8 cellular contexts compared by ENCODE assay signal in genomic region chr5:139711067-139711851, GRCh38.
DNase-seq lines count a peak whose midpoint lies in the region; ATAC-seq and TF ChIP-seq lines count a peak whose summit lies in the region.

No MANE protein-coding gene starts in this region.

- H3K27me3 Mint-ChIP-seq in activated CD8-positive, alpha-beta T cell treated with anti-CD3 and anti-CD28 coated beads, Interleukin-2, amount 10 ng/mL, durations not matched to agents 7 days and 5 days (ENCODE audit: low read depth) = peaks cover 15% of the 10 kb centered on the region
- peaks cover 8% of the 10 kb centered on the region for H3K27me3 Mint-ChIP-seq in endodermal cell (ENCODE audit: insufficient read depth)

- no peaks in the 10 kb centered on the region for H3K9me3 Mint-ChIP-seq in activated CD8-positive, alpha-beta T cell treated with anti-CD3 and anti-CD28 coated beads, Interleukin-2, amount 10 ng/mL, durations not matched to agents 7 days and 5 days (ENCODE audit: insufficient read depth)
- no peaks in the 10 kb centered on the region for H3K9me3 Mint-ChIP-seq in endodermal cell

- peak overlapping the region; percentile 64 for H3K4me3 Mint-ChIP-seq in activated CD8-positive, alpha-beta T cell treated with anti-CD3 and anti-CD28 coated beads, Interleukin-2, amount 10 ng/mL, durations not matched to agents 7 days and 5 days
- H3K4me3 Mint-ChIP-seq in endodermal cell = peak overlapping the region; percentile 58

- ATAC-seq in GM21381 (IDR thresholded peaks at IDR 0.05; ENCODE audit: unreplicated experiment) (peak; percentile 53), mucosa of descending colon (peak; percentile 44), GM18519 (IDR thresholded peaks at IDR 0.05; ENCODE audit: low FRiP score, unreplicated experiment) (no peak)
- ATAC-seq in activated CD8-positive, alpha-beta T cell treated with anti-CD3 and anti-CD28 coated beads, Interleukin-2, amount 10 ng/mL, durations not matched to agents 7 days and 5 days = peak; percentile 66

- no peaks in the 10 kb centered on the region for H3K36me3 Mint-ChIP-seq in activated CD8-positive, alpha-beta T cell treated with anti-CD3 and anti-CD28 coated beads, Interleukin-2, amount 10 ng/mL, durations not matched to agents 7 days and 5 days (ENCODE audit: low read depth)
- H3K36me3 Mint-ChIP-seq in endodermal cell (ENCODE audit: low read depth) = no peaks in the 10 kb centered on the region

- peak overlapping the region; percentile 96 for H3K27ac ChIP-seq in endodermal cell (ENCODE audit: low read depth, low read length)

- POLR2A ChIA-PET in activated CD8-positive, alpha-beta T cell treated with anti-CD3 and anti-CD28 coated beads, Interleukin-2, amount 10 ng/mL, durations not matched to agents 7 days and 5 days (lab: Charles Lee) = interaction anchor here (1.0 to 1.6 kb wide), 4 partner anchors 11 to 151 kb away, joined by 3 to 5 read pairs (median 4); no protein-coding TSS in a partner anchor

- CTCF ChIA-PET in activated CD8-positive, alpha-beta T cell treated with anti-CD3 and anti-CD28 coated beads, Interleukin-2, amount 10 ng/mL, durations not matched to agents 7 days and 5 days (lab: Charles Lee) = interaction anchor here (0.6 to 4.7 kb wide), 14 partner anchors 10 to 192 kb away, joined by 3 to 43 read pairs (median 5); no protein-coding TSS in a partner anchor

- peak overlapping the region; percentile 63 for H3K9ac ChIP-seq in endodermal cell (ENCODE audit: extremely low read depth, low read length, poor library complexity, severe bottlenecking)

- H3K27ac Mint-ChIP-seq in activated CD8-positive, alpha-beta T cell treated with anti-CD3 and anti-CD28 coated beads, Interleukin-2, amount 10 ng/mL, durations not matched to agents 7 days and 5 days = no peak overlapping the region
- peak overlapping the region; percentile 88 for H3K27ac Mint-ChIP-seq in endodermal cell

- 0% methylated on average over 12 to 65 of the region's 65 CpGs for WGBS in endodermal cell (ENCODE audit: insufficient coverage in 1 of 2, insufficient read length in 1 of 2), 2 experiments

- H3K4me3 ChIP-seq in endodermal cell (ENCODE audit: low read length) (peak overlapping the region; percentile 69), mucosa of descending colon (no peak overlapping the region)

- DNase-seq in AG20443 (ENCODE audit: low spot score) (peak; percentile 78), NCI-H345 treated with DMSO at 0.1 percent for 48 hours (lab: John Stamatoyannopoulos, UW; ENCODE audit: unreplicated experiment) (peak; percentile 23), endodermal cell (peak; percentile 94), mucosa of descending colon (peak; percentile 40 to 67 (median 53))
- peak; percentile 69 for DNase-seq in activated CD8-positive, alpha-beta T cell treated with anti-CD3 and anti-CD28 coated beads, Interleukin-2, amount 10 ng/mL, durations not matched to agents 7 days and 5 days
- peak; percentile 23 to 64 (median 54) for DNase-seq in stimulated activated naive CD4-positive, alpha-beta T cell (lab: John Stamatoyannopoulos, UW)

- peaks cover 16% of the 10 kb centered on the region for H3K4me1 ChIP-seq in endodermal cell (ENCODE audit: control insufficient read depth, insufficient read depth, low read length)
- H3K4me1 ChIP-seq in mucosa of descending colon (ENCODE audit: low read depth) = peaks cover 32% of the 10 kb centered on the region

- intact Hi-C loops in mucosa of descending colon (cut with DNase I, micrococcal nuclease) = no loop called here

- peaks cover 16% of the 10 kb centered on the region for H3K27me3 ChIP-seq in endodermal cell (ENCODE audit: control insufficient read depth, insufficient read depth, low read length, poor library complexity, severe bottlenecking)

- H3K4me1 Mint-ChIP-seq in activated CD8-positive, alpha-beta T cell treated with anti-CD3 and anti-CD28 coated beads, Interleukin-2, amount 10 ng/mL, durations not matched to agents 7 days and 5 days (ENCODE audit: low read depth) = peaks cover 17% of the 10 kb centered on the region
- H3K4me1 Mint-ChIP-seq in endodermal cell = peaks cover 34% of the 10 kb centered on the region

- TF ChIP-seq CTCF in endodermal cell (conservative IDR thresholded peaks at IDR 0.05) (peak; percentile 64), mucosa of descending colon (IDR thresholded peaks at IDR 0.05) (no peak)

- H3K9me3 ChIP-seq in endodermal cell (ENCODE audit: control insufficient read depth, low read length) (no peaks in the 10 kb centered on the region), mucosa of descending colon (no peaks in the 10 kb centered on the region)

- no peaks in the 10 kb centered on the region for H3K36me3 ChIP-seq in endodermal cell (ENCODE audit: control insufficient read depth, insufficient read depth, low read length)
- H3K36me3 ChIP-seq in mucosa of descending colon (ENCODE audit: low read depth) = no peaks in the 10 kb centered on the region

Comparison
In these comparisons a context has a peak if more than half of its experiments do, and no peak if none do; other contexts are left out.
1. DNase-seq: peak in every context shown above with its lines; median percentile 94 in endodermal cell; 78 in AG20443; 69 in activated CD8-positive, alpha-beta T cell treated with anti-CD3 and anti-CD28 coated beads, Interleukin-2, amount 10 ng/mL, durations not matched to agents 7 days and 5 days; 54 in stimulated activated naive CD4-positive, alpha-beta T cell; 53 in mucosa of descending colon; 23 in NCI-H345 treated with DMSO at 0.1 percent for 48 hours.